ENCODE assay signal across 9 cellular contexts in genomic region chr16:87945351-87946042, GRCh38. TPM values are rescaled to one million over a fixed set of nuclear protein-coding genes. Genes with fewer than 3 reads are reported as not detected.
A peak's percentile ranks its signal among the peaks of the same experiment; 100 is the strongest.
DNase-seq lines count a peak whose midpoint lies in the region; ATAC-seq, FAIRE-seq and TF ChIP-seq lines count a peak whose summit lies in the region.
"Had no signal": no experiment of that assay in that cellular context is flagged by ENCODE, and none has a peak within 500 bp of the region (broad histone marks: within the 10 kb centered on the region; RNA-seq: fewer than 3 reads in every experiment).

No MANE protein-coding gene starts in this region.

- no TSS peak for BruUV-seq in Panc1 (replicated peaks; lab: Mats Ljungman, UMichigan)

- H3K36me3 ChIP-seq in Panc1 (ENCODE audit: control insufficient read depth, insufficient read depth, low read length) = no peaks in the 10 kb centered on the region; the same call in 1 of the 2 replicates
- H3K36me3 ChIP-seq in mucosa of stomach (ENCODE audit: control insufficient read depth, insufficient read depth, low read length) = no peaks in the 10 kb centered on the region
- H3K36me3 ChIP-seq: SJSA1 had no signal

- no peak for FAIRE-seq in urothelium cell line (lab: Jason Lieb, UNC)

- H3K27ac ChIP-seq in Panc1 (ENCODE audit: low read length) = no peak overlapping the region
- H3K27ac ChIP-seq in epithelial cell of prostate = peak overlapping the region; percentile 72
- H3K27ac ChIP-seq: SJSA1 had no signal

- H3K9me3 ChIP-seq in Panc1 (ENCODE audit: control insufficient read depth, insufficient read depth, low read depth, low read length) = no peaks in the 10 kb centered on the region
- no peaks in the 10 kb centered on the region for H3K9me3 ChIP-seq in mucosa of stomach (ENCODE audit: control insufficient read depth, low read length)
- H3K9me3 ChIP-seq: SJSA1 had no signal

- peak; percentile 71 for ATAC-seq in Panc1

- CTCF ChIA-PET in Panc1 (lab: Charles Lee) = no interaction called here

- intact Hi-C loops in Panc1 (cut with micrococcal nuclease; ENCODE audit: unreplicated experiment) = no loop called here

- H3K4me1 ChIP-seq in Panc1 (ENCODE audit: control insufficient read depth, insufficient read depth, low read length) (no peaks in the 10 kb centered on the region; the same call in 1 of the 2 replicates), mucosa of stomach (ENCODE audit: control insufficient read depth, insufficient read depth, low read length) (peaks cover 6% of the 10 kb centered on the region)

- TF ChIP-seq CTCF in Panc1 (IDR thresholded peaks at IDR 0.05) = no peak

- in situ Hi-C loops in Panc1 (cut with HindIII; ENCODE audit: low pct_unique_long_range_greater_than_20kb, low sequenced_read_pairs) = no loop called here

- H3K27me3 ChIP-seq in Panc1 (ENCODE audit: control insufficient read depth, insufficient read depth, low read length) (no peaks in the 10 kb centered on the region), mucosa of stomach (ENCODE audit: control insufficient read depth, insufficient read depth, low read length) (no peaks in the 10 kb centered on the region)
- H3K27me3 ChIP-seq: SJSA1 had no signal

- POLR2A ChIA-PET in Panc1 (lab: Charles Lee) = no interaction called here

- H3K4me3 ChIP-seq in Panc1 (ENCODE audit: low read depth in 2 of 2, low read length in 2 of 2) (peak overlapping the region; percentile 14 to 43), mucosa of stomach (ENCODE audit: low read length) (peak overlapping the region; percentile 35)
- H3K4me3 ChIP-seq: SJSA1 had no signal

- DNase-seq in HPDE6-E6E7 (ENCODE audit: extremely low spot score) (peak; percentile 95), Panc1 (ENCODE audit: low read depth, low spot score) (no peak), epithelial cell of prostate (ENCODE audit: low read depth, low spot score) (peak; percentile 92), ureter (ENCODE audit: low spot score) (peak; percentile 88), AG08395 (ENCODE audit: low spot score) (no peak), OCI-M2 (lab: John Stamatoyannopoulos, UW; ENCODE audit: unreplicated experiment) (no peak), urothelium cell line (ENCODE audit: low spot score) (no peak)

- peak overlapping the region; percentile 44 for H3K9ac ChIP-seq in mucosa of stomach (ENCODE audit: low read length)

RNA-seq across cellular contexts. Expression of gene BANP, which starts 5.7 kb away (rescaled TPM):
- total RNA-seq in Panc1 (2021; ENCODE audit: unreplicated experiment) (22.6 TPM), ureter (30.9 TPM)
- 21.5 TPM for polyA plus RNA-seq in Panc1 (2012; ENCODE audit: insufficient read length)

RNA-seq across cellular contexts. Expression of gene CA5A, which starts 9.2 kb away (rescaled TPM):
- not detected for total RNA-seq in Panc1 (2021; ENCODE audit: unreplicated experiment)
- polyA plus RNA-seq in Panc1 (2012; ENCODE audit: insufficient read length) = 0.06 TPM
- total RNA-seq in ureter = not detected
- total RNA-seq: SJSA1 had no signal

Comparison
In these comparisons a context has a peak if more than half of its experiments do, and no peak if none do; other contexts are left out.
1. DNase-seq: peak in HPDE6-E6E7 (single experiment), epithelial cell of prostate (single experiment) and ureter (single experiment); none in Panc1 (single experiment), AG08395 (single experiment), OCI-M2 (single experiment) and urothelium cell line (single experiment).